Comparison of ENCODE assay signal across 3 cellular contexts in the genomic region with DNA sequence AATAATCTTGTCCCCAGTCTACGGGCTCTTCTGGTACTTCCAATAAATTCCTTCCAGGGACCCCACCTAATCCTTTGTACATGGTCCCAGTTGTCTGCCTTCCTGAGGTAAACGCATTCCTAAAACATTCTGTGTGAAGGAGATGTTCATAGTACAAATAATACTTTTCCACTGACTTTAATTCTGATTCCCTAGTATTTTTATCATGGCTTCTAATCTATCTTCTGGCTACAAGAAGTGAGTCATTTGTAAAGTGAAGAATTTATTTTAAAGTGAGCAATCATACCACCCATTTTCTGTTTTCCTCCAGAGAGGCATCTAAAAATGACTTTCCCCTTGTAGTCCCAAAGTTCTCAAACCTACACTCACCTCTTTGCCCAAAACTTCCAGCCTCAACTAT.
TF ChIP-seq lines count a peak whose summit lies in the region.

No MANE protein-coding gene starts in this region.

TF ChIP-seq in IMR-90, 13 proteins besides CTCF, POLR2A, EP300 and RAD21:
- TF ChIP-seq CHD1 (IDR thresholded peaks at IDR 0.05; ENCODE audit: low read depth, low read length) (no peak), SMC3 (IDR thresholded peaks at IDR 0.05; ENCODE audit: low read depth, low read length) (no peak), FOS (IDR thresholded peaks at IDR 0.05; ENCODE audit: low read depth, low read length) (no peak), MAZ (IDR thresholded peaks at IDR 0.05; ENCODE audit: borderline replicate concordance, low read depth, low read length) (no peak), RCOR1 (IDR thresholded peaks at IDR 0.05; ENCODE audit: insufficient replicate concordance, low read length) (no peak), NFE2L2 (IDR thresholded peaks at IDR 0.05; ENCODE audit: low read depth, low read length) (no peak), MXI1 (IDR thresholded peaks at IDR 0.05; ENCODE audit: borderline replicate concordance, low read depth, low read length) (no peak)

TF ChIP-seq in SK-N-SH treated with all-trans-retinoic acid at 6 μM for 48 hours, 23 proteins besides CTCF, POLR2A, EP300 and RAD21:
- TF ChIP-seq, protein P1, sequence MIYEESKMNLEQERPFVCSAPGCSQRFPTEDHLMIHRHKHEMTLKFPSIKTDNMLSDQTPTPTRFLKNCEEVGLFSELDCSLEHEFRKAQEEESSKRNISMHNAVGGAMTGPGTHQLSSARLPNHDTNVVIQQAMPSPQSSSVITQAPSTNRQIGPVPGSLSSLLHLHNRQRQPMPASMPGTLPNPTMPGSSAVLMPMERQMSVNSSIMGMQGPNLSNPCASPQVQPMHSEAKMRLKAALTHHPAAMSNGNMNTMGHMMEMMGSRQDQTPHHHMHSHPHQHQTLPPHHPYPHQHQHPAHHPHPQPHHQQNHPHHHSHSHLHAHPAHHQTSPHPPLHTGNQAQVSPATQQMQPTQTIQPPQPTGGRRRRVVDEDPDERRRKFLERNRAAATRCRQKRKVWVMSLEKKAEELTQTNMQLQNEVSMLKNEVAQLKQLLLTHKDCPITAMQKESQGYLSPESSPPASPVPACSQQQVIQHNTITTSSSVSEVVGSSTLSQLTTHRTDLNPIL (CRISPR knock-in tag; IDR thresholded peaks at IDR 0.05; ENCODE audit: low read depth) = no peak
- TF ChIP-seq GLIS3 (CRISPR knock-in tag; IDR thresholded peaks at IDR 0.05) (no peak), POU6F1 (CRISPR knock-in tag; IDR thresholded peaks at IDR 0.05; ENCODE audit: borderline replicate concordance, low read depth) (no peak), CSDC2 (CRISPR knock-in tag; IDR thresholded peaks at IDR 0.05) (no peak), ESRRG (CRISPR knock-in tag; IDR thresholded peaks at IDR 0.05) (no peak), ZNF565 (CRISPR knock-in tag; conservative IDR thresholded peaks at IDR 0.05; ENCODE audit: low read depth) (no peak), ARNTL (CRISPR knock-in tag; IDR thresholded peaks at IDR 0.05; ENCODE audit: borderline replicate concordance, low read depth) (no peak), TOX (CRISPR knock-in tag; IDR thresholded peaks at IDR 0.05; ENCODE audit: borderline replicate concordance) (no peak)

TF ChIP-seq in endothelial cell of umbilical vein, 7 proteins besides CTCF, POLR2A, EP300 and RAD21:
- TF ChIP-seq GATA2 (IDR thresholded peaks at IDR 0.05; ENCODE audit: insufficient read depth, insufficient read length, low read depth, low read length) (no peak), EZH2 (IDR thresholded peaks at IDR 0.05; ENCODE audit: borderline replicate concordance, low read depth, low read length, severe bottlenecking) (no peak), JUN (IDR thresholded peaks at IDR 0.05; ENCODE audit: borderline replicate concordance, insufficient read depth, insufficient read length, low read depth) (no peak), FOS (IDR thresholded peaks at IDR 0.05; ENCODE audit: borderline replicate concordance, insufficient read depth, low read length) (no peak), MYC (IDR thresholded peaks at IDR 0.05; ENCODE audit: low read depth, low read length) (no peak), POLR2AphosphoS5 (IDR thresholded peaks at IDR 0.05; ENCODE audit: insufficient read depth, low read depth, low read length) (no peak)
- TF ChIP-seq, protein P2, sequence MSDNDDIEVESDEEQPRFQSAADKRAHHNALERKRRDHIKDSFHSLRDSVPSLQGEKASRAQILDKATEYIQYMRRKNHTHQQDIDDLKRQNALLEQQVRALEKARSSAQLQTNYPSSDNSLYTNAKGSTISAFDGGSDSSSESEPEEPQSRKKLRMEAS (IDR thresholded peaks at IDR 0.05; ENCODE audit: insufficient read depth, insufficient read length) = no peak
